ENCODE assay signal across 12 cellular contexts in the genomic region with DNA sequence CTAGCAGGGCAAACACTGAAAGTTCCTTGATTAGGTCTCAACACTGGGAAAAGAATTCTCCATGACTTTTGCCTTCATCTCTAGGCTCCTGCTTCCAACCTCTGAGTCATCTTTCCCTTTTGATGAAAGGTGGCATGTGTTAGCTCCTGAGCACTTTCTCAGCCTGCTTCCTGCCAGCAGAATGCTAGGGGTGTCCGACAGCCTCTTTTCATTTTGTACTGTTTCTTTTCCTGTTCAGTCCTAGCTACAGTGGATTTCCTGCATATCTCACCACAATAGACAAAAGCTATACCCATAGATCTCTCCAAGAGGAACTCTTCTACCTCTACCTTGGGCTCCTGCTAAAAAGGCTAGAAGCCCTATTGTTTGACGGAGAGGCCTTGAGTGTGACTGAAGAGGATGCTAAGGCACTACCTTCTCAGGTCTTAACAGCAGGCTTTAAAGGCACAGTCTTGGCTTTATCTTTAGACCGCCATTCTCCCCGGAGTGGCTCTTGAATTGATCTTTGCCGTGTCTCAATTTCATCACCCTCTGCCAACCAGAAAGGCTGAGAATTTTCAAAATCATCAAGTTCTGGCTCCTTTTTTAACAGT.
DNase-seq lines count a peak whose midpoint lies in the region; ATAC-seq and TF ChIP-seq lines count a peak whose summit lies in the region.
"Had no signal": no experiment of that assay in that cellular context is flagged by ENCODE, and none has a peak within 500 bp of the region (broad histone marks: within the 10 kb centered on the region; RNA-seq: fewer than 3 reads in every experiment).

No MANE protein-coding gene starts in this region.

- no peaks in the 10 kb centered on the region for H3K27me3 Mint-ChIP-seq in stimulated activated naive CD8-positive, alpha-beta T cell treated with anti-CD3 and anti-CD28 coated beads, Interleukin-15, amount 100 ng/mL, for 72 hours
- H3K27me3 Mint-ChIP-seq: activated CD8-positive, alpha-beta memory T cell treated with anti-CD3 and anti-CD28 coated beads, Interleukin-2, amount 10 ng/mL, durations not matched to agents 7 days and 5 days had no signal

- no peaks in the 10 kb centered on the region for H3K9me2 ChIP-seq in Loucy (replicated peaks; ENCODE audit: low read depth, low read length)

- no peak overlapping the region for H3K27ac ChIP-seq in BLaER1
- peak overlapping the region; percentile 33 for H3K27ac ChIP-seq in ectodermal cell (ENCODE audit: insufficient read depth, low read depth, low read length, poor library complexity, severe bottlenecking)
- H3K27ac ChIP-seq in muscle layer of colon (ENCODE audit: low read depth, low read length): peak overlapping the region; percentile 54
- no peak overlapping the region for H3K27ac ChIP-seq in ovary

- H3K4me1 ChIP-seq in BLaER1 (peaks cover 13% of the 10 kb centered on the region), Loucy (ENCODE audit: insufficient read depth, low read length, poor library complexity, severe bottlenecking) (peaks cover 22% of the 10 kb centered on the region), ectodermal cell (ENCODE audit: control insufficient read depth, insufficient read depth, low read length) (peaks cover 8% of the 10 kb centered on the region), muscle layer of colon (ENCODE audit: insufficient read depth, low read length) (peaks cover 63% of the 10 kb centered on the region), ovary (ENCODE audit: insufficient read depth) (peaks cover 18% of the 10 kb centered on the region)

- H3K4me3 ChIP-seq in BLaER1: no peak overlapping the region
- peak overlapping the region; percentile 41 for H3K4me3 ChIP-seq in Loucy (ENCODE audit: low read length, poor library complexity, severe bottlenecking)
- no peak overlapping the region for H3K4me3 ChIP-seq in ectodermal cell (ENCODE audit: insufficient read depth, low read depth, low read length)
- peak overlapping the region in 1 of 2 donors; percentile 23 for H3K4me3 ChIP-seq in muscle layer of colon (ENCODE audit: low read depth in 1 of 2, low read length in 2 of 2)
- H3K4me3 ChIP-seq in ovary: no peak overlapping the region

- intact Hi-C loops in ovary (cut with DNase I): loop anchor here in 1 of 4 donors (5.0 kb wide), 1 partner anchor 74 kb away; no protein-coding TSS in a partner anchor

- no peak overlapping the region for H3K4me3 Mint-ChIP-seq in stimulated activated naive CD8-positive, alpha-beta T cell treated with anti-CD3 and anti-CD28 coated beads, Interleukin-15, amount 100 ng/mL, for 72 hours
- H3K4me3 Mint-ChIP-seq: activated CD8-positive, alpha-beta memory T cell treated with anti-CD3 and anti-CD28 coated beads, Interleukin-2, amount 10 ng/mL, durations not matched to agents 7 days and 5 days had no signal

- peaks cover 19% of the 10 kb centered on the region for H3K4me1 Mint-ChIP-seq in stimulated activated naive CD8-positive, alpha-beta T cell treated with anti-CD3 and anti-CD28 coated beads, Interleukin-15, amount 100 ng/mL, for 72 hours

- H3K27ac Mint-ChIP-seq in stimulated activated naive CD8-positive, alpha-beta T cell treated with anti-CD3 and anti-CD28 coated beads, Interleukin-15, amount 100 ng/mL, for 72 hours: peak overlapping the region in 1 of 2 donors; percentile 22
- H3K27ac Mint-ChIP-seq: activated CD8-positive, alpha-beta memory T cell treated with anti-CD3 and anti-CD28 coated beads, Interleukin-2, amount 10 ng/mL, durations not matched to agents 7 days and 5 days had no signal

- TF ChIP-seq CTCF in Loucy (conservative IDR thresholded peaks at IDR 0.05; ENCODE audit: low read length) (no peak), ovary (IDR thresholded peaks at IDR 0.05) (no peak)

- peak overlapping the region; percentile 36 for H3K4me2 ChIP-seq in BLaER1
- peak overlapping the region; percentile 64 for H3K4me2 ChIP-seq in Loucy (ENCODE audit: low read depth, low read length, poor library complexity, severe bottlenecking)

- no peaks in the 10 kb centered on the region for H3F3A ChIP-seq in Loucy (ENCODE audit: low read depth)

- H3K36me3 ChIP-seq in BLaER1 (no peaks in the 10 kb centered on the region), Loucy (ENCODE audit: insufficient read depth, low read length) (no peaks in the 10 kb centered on the region), ectodermal cell (ENCODE audit: control insufficient read depth, insufficient read depth, low read length) (no peaks in the 10 kb centered on the region), muscle layer of colon (ENCODE audit: insufficient read depth, low read length) (no peaks in the 10 kb centered on the region), ovary (no peaks in the 10 kb centered on the region)

- H3K27me3 ChIP-seq in BLaER1 (no peaks in the 10 kb centered on the region), Loucy (ENCODE audit: insufficient read depth, low read length, poor library complexity, severe bottlenecking) (no peaks in the 10 kb centered on the region), ectodermal cell (ENCODE audit: control insufficient read depth, insufficient read depth, low read length, poor library complexity, severe bottlenecking) (no peaks in the 10 kb centered on the region), muscle layer of colon (ENCODE audit: control insufficient read depth in 1 of 2, insufficient read depth in 2 of 2, low read length in 2 of 2) (no peaks in the 10 kb centered on the region), ovary (no peaks in the 10 kb centered on the region)

- H3K9me3 ChIP-seq in BLaER1: no peaks in the 10 kb centered on the region
- H3K9me3 ChIP-seq in Loucy (ENCODE audit: insufficient read depth, low read depth, low read length): no peaks in the 10 kb centered on the region
- H3K9me3 ChIP-seq in ectodermal cell (ENCODE audit: control insufficient read depth, low read length): no peaks in the 10 kb centered on the region
- H3K9me3 ChIP-seq in muscle layer of colon (ENCODE audit: low read length): no peaks in the 10 kb centered on the region
- no peaks in the 10 kb centered on the region for H3K9me3 ChIP-seq in ovary

- peak overlapping the region; percentile 44 for H2AFZ ChIP-seq in Loucy (ENCODE audit: low read length)

- H3K9ac ChIP-seq in BLaER1 (no peak overlapping the region), Loucy (ENCODE audit: low read depth, low read length, poor library complexity, severe bottlenecking) (peak overlapping the region; percentile 14), muscle layer of colon (ENCODE audit: low read length) (peak overlapping the region; percentile 14)

- no peak for TF ChIP-seq EP300 in ovary (IDR thresholded peaks at IDR 0.05)

- H4K20me1 ChIP-seq in BLaER1 (no peaks in the 10 kb centered on the region), Loucy (ENCODE audit: insufficient read depth, low read length, poor library complexity, severe bottlenecking) (no peaks in the 10 kb centered on the region)

- no peaks in the 10 kb centered on the region for H3K9me3 Mint-ChIP-seq in stimulated activated naive CD8-positive, alpha-beta T cell treated with anti-CD3 and anti-CD28 coated beads, Interleukin-15, amount 100 ng/mL, for 72 hours

- DNase-seq in ovary (no peak), mesenteric fat pad (ENCODE audit: low spot score) (no peak), NCI-H2107 (lab: John Stamatoyannopoulos, UW) (no peak)
- DNase-seq in stimulated activated naive CD8-positive, alpha-beta T cell treated with anti-CD3 and anti-CD28 coated beads, Interleukin-15, amount 100 ng/mL, for 72 hours: no peak
- DNase-seq: activated CD8-positive, alpha-beta memory T cell treated with anti-CD3 and anti-CD28 coated beads, Interleukin-2, amount 10 ng/mL, durations not matched to agents 7 days and 5 days; DMS79; NCI-H2029; stimulated activated CD4-positive, alpha-beta T cell treated with anti-CD3 and anti-CD28 coated beads, Interleukin-4, amount 100 ng/mL, for 1 hour had no signal

- no peak for TF ChIP-seq POLR2A in ovary (IDR thresholded peaks at IDR 0.05)

- H3K79me2 ChIP-seq in Loucy (ENCODE audit: insufficient read depth, low read length): no peaks in the 10 kb centered on the region

- no peak for ATAC-seq in stimulated activated naive CD8-positive, alpha-beta T cell treated with anti-CD3 and anti-CD28 coated beads, Interleukin-15, amount 100 ng/mL, for 72 hours
- ATAC-seq: activated CD8-positive, alpha-beta memory T cell treated with anti-CD3 and anti-CD28 coated beads, Interleukin-2, amount 10 ng/mL, durations not matched to agents 7 days and 5 days had no signal

- 68 to 74% methylated on average over 5 of the region's 5 CpGs for WGBS in ectodermal cell, 2 experiments
- WGBS in ovary, 3 donors: 79 to 83% (median 83%) methylated on average over 5 of the region's 5 CpGs

Comparison
In these comparisons a context has a peak if more than half of its experiments do, and no peak if none do; other contexts are left out.
1. H3K27ac ChIP-seq: peak in ectodermal cell (single experiment) and muscle layer of colon (single experiment); none in BLaER1 (single experiment) and ovary (0 of 2).